Comparison of ENCODE assay signal across 9 cellular contexts in the genomic region with DNA sequence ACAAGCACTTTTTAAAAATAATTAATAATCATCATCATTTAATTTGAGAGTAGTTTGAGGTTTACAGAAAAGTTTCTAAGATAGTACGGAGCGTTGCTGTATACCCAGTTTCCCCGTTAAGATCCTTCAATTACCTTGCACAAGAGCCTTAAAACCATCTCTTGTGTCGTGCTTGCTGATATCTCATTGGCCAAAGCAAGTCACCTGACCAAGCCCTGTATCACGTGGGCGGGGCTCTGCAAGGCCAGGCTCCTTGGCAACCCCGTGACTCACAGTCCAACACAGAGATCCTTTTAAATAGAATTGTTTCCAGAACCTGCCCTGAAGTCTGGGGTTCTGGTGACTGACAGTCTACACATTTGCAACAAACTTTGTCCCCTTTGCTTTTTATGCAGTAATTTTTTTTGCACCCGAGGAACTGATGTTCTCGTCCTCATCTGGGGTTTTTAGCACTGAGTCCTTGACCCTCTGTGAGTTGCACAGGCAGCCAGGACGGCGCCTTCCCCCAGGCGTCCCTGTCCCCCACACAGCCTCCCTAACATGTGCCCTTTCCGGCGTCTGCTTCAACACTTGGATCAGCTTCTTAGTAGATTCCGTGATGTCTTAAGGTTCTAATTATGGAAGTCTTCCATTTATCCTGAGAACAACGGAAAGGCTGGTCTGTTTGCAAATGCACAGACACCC.
DNase-seq lines count a peak whose midpoint lies in the region; ATAC-seq, FAIRE-seq and TF ChIP-seq lines count a peak whose summit lies in the region.
"Had no signal": no experiment of that assay in that cellular context is flagged by ENCODE, and none has a peak within 500 bp of the region (broad histone marks: within the 10 kb centered on the region; RNA-seq: fewer than 3 reads in every experiment).

No MANE protein-coding gene starts in this region.

- no peaks in the 10 kb centered on the region for H3K27me3 ChIP-seq in brain microvascular endothelial cell (replicated peaks)
- H3K27me3 ChIP-seq in HepG2 (ENCODE audit: control insufficient read depth in 1 of 2, insufficient read depth in 2 of 2, low read length in 2 of 2): no peaks in the 10 kb centered on the region

- H3K4me2 ChIP-seq in HepG2 (ENCODE audit: low read depth, low read length): no peak overlapping the region

- peaks cover 21% of the 10 kb centered on the region; the same call in 1 of the 2 replicates for H3K4me1 ChIP-seq in HepG2 (ENCODE audit: insufficient read depth, low read length)

- no TSS peak for BruUV-seq in HepG2 (replicated peaks; lab: Mats Ljungman, UMichigan)

- WGBS in HepG2 (ENCODE audit: low lambda C conversion rate): 88% methylated on average over 16 of the region's 16 CpGs

- peak; percentile 97 for DNase-seq in AG10803 (ENCODE audit: low read depth)
- DNase-seq in HUDEP-2 (lab: John Stamatoyannopoulos, UW; ENCODE audit: unreplicated experiment in 76 of 76): peak in 46 of 76 experiments; percentile 2 to 54 (median 22)
- DNase-seq in brain microvascular endothelial cell: peak; percentile 96
- DNase-seq in HepG2 (ENCODE audit: low spot score): peak; percentile 72
- peak; percentile 50 for DNase-seq in superior temporal gyrus (ENCODE audit: extremely low spot score)
- DNase-seq in Kasumi-1 (lab: John Stamatoyannopoulos, UW): no peak
- DNase-seq in stimulated activated effector memory CD8-positive, alpha-beta T cell treated with anti-CD3 and anti-CD28 coated beads, Interleukin-12 subunit alpha, Interleukin-12 subunit beta, amount 100 ng/mL, for 72 hours (ENCODE audit: low spot score in 2 of 2): no peak
- no peak for DNase-seq in GM19240 (ENCODE audit: insufficient read length, low spot score)

- H3K79me2 ChIP-seq in HepG2 (ENCODE audit: insufficient read depth, low read length): peaks cover 9% of the 10 kb centered on the region

- no peak for TF ChIP-seq RAD21 in HepG2 (CRISPR knock-in tag; IDR thresholded peaks at IDR 0.05)

- H3K27ac Mint-ChIP-seq in stimulated activated effector memory CD8-positive, alpha-beta T cell treated with anti-CD3 and anti-CD28 coated beads, Interleukin-12 subunit alpha, Interleukin-12 subunit beta, amount 100 ng/mL, for 72 hours: no peak overlapping the region
- H3K27ac Mint-ChIP-seq: activated naive CD8-positive, alpha-beta T cell had no signal

- no peak overlapping the region for H3K4me3 Mint-ChIP-seq in stimulated activated effector memory CD8-positive, alpha-beta T cell treated with anti-CD3 and anti-CD28 coated beads, Interleukin-12 subunit alpha, Interleukin-12 subunit beta, amount 100 ng/mL, for 72 hours
- H3K4me3 Mint-ChIP-seq: activated naive CD8-positive, alpha-beta T cell had no signal

- H3K36me3 ChIP-seq in brain microvascular endothelial cell (replicated peaks) (no peaks in the 10 kb centered on the region), HepG2 (replicated peaks in 1 of 2; ENCODE audit: control insufficient read depth in 1 of 2, insufficient read depth in 2 of 2, low read length in 2 of 2) (peaks cover 10 to 54% of the 10 kb centered on the region in 2 experiments)

- H3K27ac ChIP-seq in brain microvascular endothelial cell (peak overlapping the region; percentile 29), HepG2 (ENCODE audit: extremely low read length, insufficient read depth, low read length) (peak overlapping the region; percentile 14)

- no peak for FAIRE-seq in HepG2 (lab: Jason Lieb, UNC)

- peaks cover 2% of the 10 kb centered on the region for H3K9me3 Mint-ChIP-seq in stimulated activated effector memory CD8-positive, alpha-beta T cell treated with anti-CD3 and anti-CD28 coated beads, Interleukin-12 subunit alpha, Interleukin-12 subunit beta, amount 100 ng/mL, for 72 hours

- intact Hi-C loops in HepG2 (cut with micrococcal nuclease; ENCODE audit: unreplicated experiment): no loop called here

- in situ Hi-C loops in brain microvascular endothelial cell (cut with HindIII; ENCODE audit: low pct_ligation_motif_present, low sequenced_read_pairs): no loop called here
- in situ Hi-C loops in HepG2 (cut with HindIII; ENCODE audit: extremely low pct_ligation_motif_present, low pct_unique_long_range_greater_than_20kb): no loop called here

- TF ChIP-seq CTCF in AG10803 (conservative IDR thresholded peaks at IDR 0.05; ENCODE audit: low read length) (no peak), brain microvascular endothelial cell (IDR thresholded peaks at IDR 0.05; ENCODE audit: low read depth, low read length, missing control alignments) (no peak), HepG2 (CRISPR knock-in tag; IDR thresholded peaks at IDR 0.05) (no peak)

- TF ChIP-seq EP300 in HepG2 (IDR thresholded peaks at IDR 0.05; ENCODE audit: low read depth in 2 of 2, low read length in 2 of 2) (no peak), HepG2 (CRISPR knock-in tag; IDR thresholded peaks at IDR 0.05; ENCODE audit: borderline replicate concordance) (no peak)

- TF ChIP-seq POLR2A in HepG2 (IDR thresholded peaks at IDR 0.05; ENCODE audit: insufficient read depth in 1 of 2, low read depth in 2 of 2, low read length in 2 of 2): no peak

- H4K20me1 ChIP-seq in HepG2 (ENCODE audit: insufficient read depth, low read length): no peaks in the 10 kb centered on the region

- ATAC-seq in HepG2: peak; percentile 50; the same call in 2 of the 3 replicates
- ATAC-seq in stimulated activated effector memory CD8-positive, alpha-beta T cell treated with anti-CD3 and anti-CD28 coated beads, Interleukin-12 subunit alpha, Interleukin-12 subunit beta, amount 100 ng/mL, for 72 hours: no peak

- H3K4me3 ChIP-seq in AG10803 (ENCODE audit: low read length) (peak overlapping the region; percentile 18; the same call in 1 of the 2 replicates), brain microvascular endothelial cell (ENCODE audit: low read depth, low read length) (no peak overlapping the region), HepG2 (replicated peaks in 1 of 3; ENCODE audit: insufficient read depth in 1 of 3, low read depth in 2 of 3, low read length in 3 of 3) (no peak overlapping the region)

- H3K36me3 Mint-ChIP-seq in stimulated activated effector memory CD8-positive, alpha-beta T cell treated with anti-CD3 and anti-CD28 coated beads, Interleukin-12 subunit alpha, Interleukin-12 subunit beta, amount 100 ng/mL, for 72 hours: no peaks in the 10 kb centered on the region
- H3K36me3 Mint-ChIP-seq: activated naive CD8-positive, alpha-beta T cell had no signal

- CTCF ChIA-PET in HepG2 (lab: Yijun Ruan, JAX; ENCODE audit: low intra/inter-chr PET ratio, low total read pairs): no interaction called here

- peaks cover 15% of the 10 kb centered on the region for H3K9me3 ChIP-seq in HepG2 (ENCODE audit: low read length)

- no peak overlapping the region for H3K9ac ChIP-seq in HepG2 (ENCODE audit: insufficient read depth, low read depth, low read length)

- no peak overlapping the region for H2AFZ ChIP-seq in HepG2 (ENCODE audit: low read length)

- POLR2A ChIA-PET in HepG2 (lab: Yijun Ruan, JAX): no interaction called here

- H3K4me1 Mint-ChIP-seq in stimulated activated effector memory CD8-positive, alpha-beta T cell treated with anti-CD3 and anti-CD28 coated beads, Interleukin-12 subunit alpha, Interleukin-12 subunit beta, amount 100 ng/mL, for 72 hours: peaks cover 16% of the 10 kb centered on the region

TF ChIP-seq in HepG2, 621 proteins besides CTCF, POLR2A, EP300 and RAD21 (continues in another document):
- TF ChIP-seq MTA1 (CRISPR knock-in tag; IDR thresholded peaks at IDR 0.05; ENCODE audit: borderline replicate concordance) (no peak), TEAD3 (CRISPR knock-in tag; optimal IDR thresholded peaks at IDR 0.05; ENCODE audit: borderline replicate concordance) (no peak), ZNF816 (CRISPR knock-in tag; IDR thresholded peaks at IDR 0.05; ENCODE audit: borderline replicate concordance) (no peak), EHMT2 (IDR thresholded peaks at IDR 0.05; ENCODE audit: borderline replicate concordance, low read depth, low read length) (no peak), HOMEZ (CRISPR knock-in tag; IDR thresholded peaks at IDR 0.05; ENCODE audit: low read depth) (peak; percentile 51; the same call in 1 of the 2 replicates)
- TF ChIP-seq, protein P1, sequence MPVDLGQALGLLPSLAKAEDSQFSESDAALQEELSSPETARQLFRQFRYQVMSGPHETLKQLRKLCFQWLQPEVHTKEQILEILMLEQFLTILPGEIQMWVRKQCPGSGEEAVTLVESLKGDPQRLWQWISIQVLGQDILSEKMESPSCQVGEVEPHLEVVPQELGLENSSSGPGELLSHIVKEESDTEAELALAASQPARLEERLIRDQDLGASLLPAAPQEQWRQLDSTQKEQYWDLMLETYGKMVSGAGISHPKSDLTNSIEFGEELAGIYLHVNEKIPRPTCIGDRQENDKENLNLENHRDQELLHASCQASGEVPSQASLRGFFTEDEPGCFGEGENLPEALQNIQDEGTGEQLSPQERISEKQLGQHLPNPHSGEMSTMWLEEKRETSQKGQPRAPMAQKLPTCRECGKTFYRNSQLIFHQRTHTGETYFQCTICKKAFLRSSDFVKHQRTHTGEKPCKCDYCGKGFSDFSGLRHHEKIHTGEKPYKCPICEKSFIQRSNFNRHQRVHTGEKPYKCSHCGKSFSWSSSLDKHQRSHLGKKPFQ (CRISPR knock-in tag; IDR thresholded peaks at IDR 0.05; ENCODE audit: insufficient replicate concordance): no peak
- TF ChIP-seq, protein P2, sequence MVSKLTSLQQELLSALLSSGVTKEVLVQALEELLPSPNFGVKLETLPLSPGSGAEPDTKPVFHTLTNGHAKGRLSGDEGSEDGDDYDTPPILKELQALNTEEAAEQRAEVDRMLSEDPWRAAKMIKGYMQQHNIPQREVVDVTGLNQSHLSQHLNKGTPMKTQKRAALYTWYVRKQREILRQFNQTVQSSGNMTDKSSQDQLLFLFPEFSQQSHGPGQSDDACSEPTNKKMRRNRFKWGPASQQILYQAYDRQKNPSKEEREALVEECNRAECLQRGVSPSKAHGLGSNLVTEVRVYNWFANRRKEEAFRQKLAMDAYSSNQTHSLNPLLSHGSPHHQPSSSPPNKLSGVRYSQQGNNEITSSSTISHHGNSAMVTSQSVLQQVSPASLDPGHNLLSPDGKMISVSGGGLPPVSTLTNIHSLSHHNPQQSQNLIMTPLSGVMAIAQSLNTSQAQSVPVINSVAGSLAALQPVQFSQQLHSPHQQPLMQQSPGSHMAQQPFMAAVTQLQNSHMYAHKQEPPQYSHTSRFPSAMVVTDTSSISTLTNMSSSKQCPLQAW (CRISPR knock-in tag; IDR thresholded peaks at IDR 0.05): no peak

Comparison
In these comparisons a context has a peak if more than half of its experiments do, and no peak if none do; other contexts are left out.
1. DNase-seq: peak in AG10803 (single experiment), HUDEP-2 (46 of 76), brain microvascular endothelial cell (single experiment), HepG2 (single experiment) and superior temporal gyrus (single experiment); none in Kasumi-1 (0 of 2), stimulated activated effector memory CD8-positive, alpha-beta T cell treated with anti-CD3 and anti-CD28 coated beads, Interleukin-12 subunit alpha, Interleukin-12 subunit beta, amount 100 ng/mL, for 72 hours (0 of 2) and GM19240 (single experiment).